23 cellular contexts compared by ENCODE assay signal in genomic region chr19:16598848-16599247, GRCh38. TPM values are rescaled to one million over a fixed set of nuclear protein-coding genes. Genes with fewer than 3 reads are reported as not detected.
DNase-seq lines count a peak whose midpoint lies in the region; ATAC-seq and TF ChIP-seq lines count a peak whose summit lies in the region.
"Had no signal": no experiment of that assay in that cellular context is flagged by ENCODE, and none has a peak within 500 bp of the region (broad histone marks: within the 10 kb centered on the region; RNA-seq: fewer than 3 reads in every experiment).

No MANE protein-coding gene starts in this region.

- no peak overlapping the region for H3K4me3 Mint-ChIP-seq in CD4-positive, alpha-beta T cell
- H3K4me3 Mint-ChIP-seq: activated CD4-positive, alpha-beta T cell treated with anti-CD3 and anti-CD28 coated beads, Interleukin-2, amount 10 ng/mL, durations not matched to agents 7 days and 5 days; activated naive CD4-positive, alpha-beta T cell treated with anti-CD3 and anti-CD28 coated beads, Interleukin-2, amount 50 U/mL, for 24 hours; CD14-positive monocyte; natural killer cell; stimulated activated naive B cell treated with anti-CD40 and anti-IgM and Interleukin-4, amounts not matched to agents 10 μg/mL and 1 μg/mL and 100 μg/mL, for 72 hours had no signal

- no peaks in the 10 kb centered on the region for H3K27me3 Mint-ChIP-seq in CD4-positive, alpha-beta T cell
- H3K27me3 Mint-ChIP-seq: activated CD4-positive, alpha-beta T cell treated with anti-CD3 and anti-CD28 coated beads, Interleukin-2, amount 10 ng/mL, durations not matched to agents 7 days and 5 days; activated naive CD4-positive, alpha-beta T cell treated with anti-CD3 and anti-CD28 coated beads, Interleukin-2, amount 50 U/mL, for 24 hours; stimulated activated naive B cell treated with anti-CD40 and anti-IgM and Interleukin-4, amounts not matched to agents 10 μg/mL and 1 μg/mL and 100 μg/mL, for 72 hours had no signal

- H3K4me1 Mint-ChIP-seq in CD4-positive, alpha-beta T cell (ENCODE audit: low read depth), result peaks cover 64% of the 10 kb centered on the region

- no peak for TF ChIP-seq POLR2A in sigmoid colon (IDR thresholded peaks at IDR 0.05)

- WGBS in sigmoid colon, 2 donors, result 77 to 81% methylated on average over 4 of the region's 4 CpGs

- POLR2A ChIA-PET in CD4-positive, alpha-beta T cell (lab: Charles Lee), result no interaction called here
- POLR2A ChIA-PET in HEK293 (lab: Yijun Ruan, JAX), result interaction anchor here (0.6 to 1.9 kb wide), 3 partner anchors 9 to 25 kb away, joined by 3 to 5 read pairs (median 3); no protein-coding TSS in a partner anchor

- no peak for TF ChIP-seq CTCF in CD4-positive, alpha-beta T cell (IDR thresholded peaks at IDR 0.05)
- no peak for TF ChIP-seq CTCF in HEK293 (tag by site-specific recombination; IDR thresholded peaks at IDR 0.05)
- TF ChIP-seq CTCF in sigmoid colon (IDR thresholded peaks at IDR 0.05), result no peak

- H3K9ac ChIP-seq in adipocyte (ENCODE audit: low read length), result peak overlapping the region; percentile 23

- no peak overlapping the region for H3K4me3 ChIP-seq in HEK293 (ENCODE audit: low read depth, low read length)
- no peak overlapping the region for H3K4me3 ChIP-seq in adipocyte (ENCODE audit: low read length)
- no peak overlapping the region for H3K4me3 ChIP-seq in sigmoid colon
- H3K4me3 ChIP-seq: colonic mucosa had no signal

- H3K27ac Mint-ChIP-seq in CD4-positive, alpha-beta T cell, result peak overlapping the region; percentile 69
- H3K27ac Mint-ChIP-seq: activated naive CD4-positive, alpha-beta T cell treated with anti-CD3 and anti-CD28 coated beads, Interleukin-2, amount 50 U/mL, for 24 hours; natural killer cell had no signal

- H3K36me3 Mint-ChIP-seq in CD4-positive, alpha-beta T cell (ENCODE audit: low read depth), result peaks cover 5% of the 10 kb centered on the region
- H3K36me3 Mint-ChIP-seq: activated naive CD4-positive, alpha-beta T cell treated with anti-CD3 and anti-CD28 coated beads, Interleukin-2, amount 50 U/mL, for 24 hours; natural killer cell had no signal

- no peak for DNase-seq in CD4-positive, alpha-beta T cell
- DNase-seq in adipocyte (ENCODE audit: low read depth), result no peak
- no peak for DNase-seq in sigmoid colon
- DNase-seq in NCI-H1048 (lab: John Stamatoyannopoulos, UW), result no peak
- no peak for DNase-seq in stimulated activated CD4-positive, alpha-beta T cell treated with anti-CD3 and anti-CD28 coated beads, Interleukin-4, amount 100 ng/mL, for 1 hour
- DNase-seq: activated CD4-positive, alpha-beta T cell treated with anti-CD3 and anti-CD28 coated beads, Interleukin-2, amount 10 ng/mL, durations not matched to agents 7 days and 5 days; colonic mucosa; effector memory CD4-positive, alpha-beta T cell; foreskin fibroblast; left colon; MV-4-11; natural killer cell; NCI-H1694; OCI-M1; retina; stimulated activated CD4-positive, alpha-beta T cell treated with anti-CD3 and anti-CD28 coated beads, Interleukin-4, amount 100 ng/mL, for 4 hours; stimulated activated naive B cell treated with anti-CD40 and anti-IgM and Interleukin-4, amounts not matched to agents 10 μg/mL and 1 μg/mL and 100 μg/mL, for 72 hours; T1000 had no signal

- H3K4me1 ChIP-seq in HEK293 (ENCODE audit: control insufficient read depth, insufficient read depth, low read length) (no peaks in the 10 kb centered on the region), adipocyte (ENCODE audit: control insufficient read depth, insufficient read depth, low read length) (peaks cover 42% of the 10 kb centered on the region), sigmoid colon (peaks cover 0 to 41% (median 25%) of the 10 kb centered on the region in 4 donors)
- H3K4me1 ChIP-seq: colonic mucosa had no signal

- no peaks in the 10 kb centered on the region for H3K27me3 ChIP-seq in CD4-positive, alpha-beta T cell (ENCODE audit: control insufficient read depth, insufficient read depth, low read length)
- H3K27me3 ChIP-seq in adipocyte (replicated peaks; ENCODE audit: control insufficient read depth, insufficient read depth, low read length) (no peaks in the 10 kb centered on the region), sigmoid colon (no peaks in the 10 kb centered on the region)
- H3K27me3 ChIP-seq: colonic mucosa had no signal

- no peak overlapping the region for H3K27ac ChIP-seq in CD4-positive, alpha-beta T cell (ENCODE audit: low read depth, low read length)
- no peak overlapping the region for H3K27ac ChIP-seq in HEK293 (ENCODE audit: extremely low read depth, low read depth, low read length)
- peak overlapping the region in 3 of 4 donors; percentile 27 to 62 (median 54) for H3K27ac ChIP-seq in sigmoid colon
- H3K27ac ChIP-seq: colonic mucosa had no signal

- no peak for TF ChIP-seq EP300 in sigmoid colon (IDR thresholded peaks at IDR 0.05)

- CTCF ChIA-PET in CD4-positive, alpha-beta T cell (lab: Charles Lee), result interaction anchor here (1.1 kb wide), 1 partner anchor 12 kb away, joined by 3 read pairs; no protein-coding TSS in a partner anchor
- CTCF ChIA-PET in HEK293 (lab: Yijun Ruan, JAX), result no interaction called here

- H3K9me3 ChIP-seq in CD4-positive, alpha-beta T cell (ENCODE audit: control insufficient read depth, low read length), result no peaks in the 10 kb centered on the region
- H3K9me3 ChIP-seq in HEK293 (ENCODE audit: control insufficient read depth, insufficient read depth, low read depth, low read length) (no peaks in the 10 kb centered on the region), adipocyte (ENCODE audit: control insufficient read depth, low read length) (no peaks in the 10 kb centered on the region), sigmoid colon (no peaks in the 10 kb centered on the region)
- H3K9me3 ChIP-seq: colonic mucosa had no signal

- ATAC-seq in CD4-positive, alpha-beta T cell (ENCODE audit: poor library complexity), result no peak
- ATAC-seq in HG03097 (IDR thresholded peaks at IDR 0.05; ENCODE audit: low FRiP score, unreplicated experiment), result no peak
- ATAC-seq: HCT116, left colon, natural killer cell had no signal

- intact Hi-C loops in CD4-positive, alpha-beta T cell (cut with DNase I, micrococcal nuclease), result no loop called here
- intact Hi-C loops in sigmoid colon (cut with DNase I), result no loop called here

- H3K36me3 ChIP-seq in HEK293 (ENCODE audit: control insufficient read depth in 2 of 2, insufficient read depth in 1 of 2, low read length in 2 of 2) (no peaks in the 10 kb centered on the region), adipocyte (ENCODE audit: control insufficient read depth, insufficient read depth, low read length, severe bottlenecking) (no peaks in the 10 kb centered on the region), sigmoid colon (no peaks in the 10 kb centered on the region)
- H3K36me3 ChIP-seq: colonic mucosa had no signal

- H3K9me3 Mint-ChIP-seq in CD4-positive, alpha-beta T cell, result no peaks in the 10 kb centered on the region
- H3K9me3 Mint-ChIP-seq: activated CD4-positive, alpha-beta T cell treated with anti-CD3 and anti-CD28 coated beads, Interleukin-2, amount 10 ng/mL, durations not matched to agents 7 days and 5 days; activated naive CD4-positive, alpha-beta T cell treated with anti-CD3 and anti-CD28 coated beads, Interleukin-2, amount 50 U/mL, for 24 hours; CD14-positive monocyte; natural killer cell; stimulated activated naive B cell treated with anti-CD40 and anti-IgM and Interleukin-4, amounts not matched to agents 10 μg/mL and 1 μg/mL and 100 μg/mL, for 72 hours had no signal

TF ChIP-seq in HEK293, 187 proteins besides CTCF, POLR2A, EP300 and RAD21 (continues in another document):
- TF ChIP-seq HOXA7 (CRISPR knock-in tag; IDR thresholded peaks at IDR 0.05; ENCODE audit: borderline replicate concordance), result no peak
- TF ChIP-seq ZNF138 (tag by site-specific recombination; IDR thresholded peaks at IDR 0.05; ENCODE audit: borderline replicate concordance), result no peak
- no peak for TF ChIP-seq KLF8 (tag by site-specific recombination; IDR thresholded peaks at IDR 0.05)
- TF ChIP-seq ZSCAN18 (tag by site-specific recombination; IDR thresholded peaks at IDR 0.05), result no peak
- TF ChIP-seq ZNF292 (tag by site-specific recombination; IDR thresholded peaks at IDR 0.05; ENCODE audit: borderline replicate concordance, low read depth), result no peak
- no peak for TF ChIP-seq PATZ1 (tag by site-specific recombination; IDR thresholded peaks at IDR 0.05)

RNA-seq across cellular contexts. Expression of gene SLC35E1, which starts 26.6 kb away (rescaled TPM):
- 10 to 100 TPM; 72.3 to 76.3 TPM for total RNA-seq in CD4-positive, alpha-beta T cell
- total RNA-seq in sigmoid colon, result 10 to 100 TPM; 20.3 to 27.4 (median 23.1) TPM
- 10 to 100 TPM in 2 of 3 donors, 1 to 10 TPM in 1; 9.7 to 26.6 (median 10.8) TPM for polyA plus RNA-seq in sigmoid colon

RNA-seq across cellular contexts. Expression of gene MED26, which starts 29.2 kb away (rescaled TPM):
- total RNA-seq in CD4-positive, alpha-beta T cell, result 10 to 100 TPM; 50.4 to 52.4 TPM
- 1 to 10 TPM; 5.3 to 6.5 (median 5.9) TPM for total RNA-seq in sigmoid colon
- polyA plus RNA-seq in sigmoid colon, result 1 to 10 TPM; 3.0 to 7.9 (median 4.6) TPM

RNA-seq across cellular contexts. Expression of gene CHERP, which starts 56.6 kb away (rescaled TPM):
- 10 to 100 TPM; 47.1 to 48.2 TPM for total RNA-seq in CD4-positive, alpha-beta T cell
- total RNA-seq in sigmoid colon, result 1 to 10 TPM; 5.6 to 8.6 (median 6.6) TPM
- 10 to 100 TPM in 2 of 3 donors, 1 to 10 TPM in 1; 9.5 to 32.7 (median 14.4) TPM for polyA plus RNA-seq in sigmoid colon

Comparison
In these comparisons a context has a peak if more than half of its experiments do, and no peak if none do; other contexts are left out.
1. H3K27ac ChIP-seq: peak in sigmoid colon (3 of 4); none in CD4-positive, alpha-beta T cell (single experiment) and HEK293 (single experiment).
2. RNA of gene MED26, which starts 29.2 kb away (total RNA-seq): 50.4 to 52.4 TPM in CD4-positive, alpha-beta T cell; 5.3 to 6.5 TPM in sigmoid colon; every median in the first group is over 4 times any median in the second.
3. RNA of gene CHERP, which starts 56.6 kb away (total RNA-seq): 47.1 to 48.2 TPM in CD4-positive, alpha-beta T cell; 5.6 to 8.6 TPM in sigmoid colon; every median in the first group is over 4 times any median in the second.